9 cellular contexts compared by ENCODE assay signal in genomic region chr2:211067029-211067428, GRCh38.
"Had no signal": no experiment of that assay in that cellular context is flagged by ENCODE, and none has a peak within 500 bp of the region (broad histone marks: within the 10 kb centered on the region; RNA-seq: fewer than 3 reads in every experiment).

No MANE protein-coding gene starts in this region.

- H2AFZ ChIP-seq: GM23248 had no signal

- DNase-seq: GM23248, H9, HCEC 1CT, IMR-90, KG1 had no signal

- H3K4me3 Mint-ChIP-seq: H9 had no signal

- H3K4me3 ChIP-seq: GM23248, K562 had no signal

- H3K9me3 Mint-ChIP-seq: H9 had no signal

- ATAC-seq: K562 had no signal

- H3K27ac ChIP-seq: GM23248 had no signal

- FAIRE-seq: H1, H54, HTR-8/SVneo, K562 had no signal

- H3K9ac ChIP-seq: GM23248 had no signal
